Comparison of ENCODE assay signal across 14 cellular contexts in the genomic region with DNA sequence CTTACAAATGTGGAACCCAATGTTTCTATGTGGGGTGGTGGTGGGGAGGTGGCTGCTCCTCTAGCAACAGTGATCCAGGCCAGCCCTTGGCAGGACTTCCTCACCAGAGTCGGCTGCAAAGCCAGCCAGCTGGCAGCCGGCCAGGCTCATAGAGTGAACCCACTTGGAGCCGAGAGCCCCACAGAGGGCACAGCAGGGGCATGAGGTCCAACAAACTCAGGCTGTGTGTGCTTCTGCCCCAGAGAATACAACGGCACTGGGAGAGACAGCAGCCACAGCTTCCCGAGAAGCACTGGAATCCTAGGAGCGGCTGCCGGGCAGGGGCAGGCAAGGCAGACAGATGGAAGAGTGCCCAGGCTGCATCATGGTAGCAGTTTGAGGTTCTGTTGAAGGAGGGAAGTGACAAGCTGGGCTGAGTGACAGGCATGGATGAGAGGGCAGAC. TPM values are rescaled to one million over a fixed set of nuclear protein-coding genes. Genes with fewer than 3 reads are reported as not detected.
DNase-seq lines count a peak whose midpoint lies in the region; ATAC-seq and TF ChIP-seq lines count a peak whose summit lies in the region.
"Had no signal": no experiment of that assay in that cellular context is flagged by ENCODE, and none has a peak within 500 bp of the region (broad histone marks: within the 10 kb centered on the region; RNA-seq: fewer than 3 reads in every experiment).

No MANE protein-coding gene starts in this region.

- peak; percentile 50 to 56 for ATAC-seq in lower lobe of right lung
- no peak for ATAC-seq in HG02970 (IDR thresholded peaks at IDR 0.05; ENCODE audit: low FRiP score, unreplicated experiment)

- intact Hi-C loops in adrenal gland (cut with DNase I), result no loop called here
- intact Hi-C loops in lower lobe of right lung (cut with DNase I), result no loop called here

- no peak for TF ChIP-seq POLR2A in adrenal gland (IDR thresholded peaks at IDR 0.05)

- H3K9me3 ChIP-seq in BE2C (no peaks in the 10 kb centered on the region), adrenal gland (replicated peaks in 1 of 3) (no peaks in the 10 kb centered on the region), lower lobe of right lung (no peaks in the 10 kb centered on the region)
- H3K9me3 ChIP-seq: vagina had no signal

- H3K4me3 ChIP-seq in BE2C (ENCODE audit: low read depth, low read length) (no peak overlapping the region), adrenal gland (no peak overlapping the region), lower lobe of right lung (no peak overlapping the region)
- H3K4me3 ChIP-seq: vagina had no signal

- no peak overlapping the region for H3K27ac ChIP-seq in adrenal gland
- no peak overlapping the region for H3K27ac ChIP-seq in lower lobe of right lung
- H3K27ac ChIP-seq: epithelial cell of prostate, vagina had no signal

- WGBS in adrenal gland, 4 donors, result 17 to 75% (median 48%) methylated on average over 2 to 7 of the region's 7 CpGs; no CpG with 5 or more reads in 1 of the 4 donors

- TF ChIP-seq CTCF in BE2C (IDR thresholded peaks at IDR 0.05; ENCODE audit: low read depth, low read length), result no peak
- TF ChIP-seq CTCF in adrenal gland (IDR thresholded peaks at IDR 0.05), result no peak
- no peak for TF ChIP-seq CTCF in lower lobe of right lung (IDR thresholded peaks at IDR 0.05)

- H3K27me3 ChIP-seq in BE2C (no peaks in the 10 kb centered on the region), adrenal gland (no peaks in the 10 kb centered on the region), lower lobe of right lung (ENCODE audit: low read depth) (no peaks in the 10 kb centered on the region)
- H3K27me3 ChIP-seq: vagina had no signal

- H3K4me1 ChIP-seq in BE2C, result peaks cover 16% of the 10 kb centered on the region
- H3K4me1 ChIP-seq in adrenal gland (replicated peaks in 1 of 2), result no peaks in the 10 kb centered on the region
- H3K4me1 ChIP-seq in lower lobe of right lung, result no peaks in the 10 kb centered on the region
- H3K4me1 ChIP-seq: vagina had no signal

- DNase-seq in BE2C (peak; percentile 58), MV-4-11 (lab: John Stamatoyannopoulos, UW) (peak; percentile 41), adrenal gland (peak in 6 of 7 donors; percentile 20 to 57 (median 42)), lower lobe of right lung (peak; percentile 75), NCI-H187 (lab: John Stamatoyannopoulos, UW) (no peak), SW 1271 (lab: John Stamatoyannopoulos, UW) (no peak), kidney tubule cell (ENCODE audit: low spot score) (no peak)
- DNase-seq: activated naive CD4-positive, alpha-beta T cell treated with Interleukin-2 at 50 U/mL for 16 hours; CD4-positive, CD25-positive, alpha-beta regulatory T cell; HFFc6; mammary epithelial cell had no signal

- H3K36me3 ChIP-seq in BE2C, result no peaks in the 10 kb centered on the region
- no peaks in the 10 kb centered on the region for H3K36me3 ChIP-seq in adrenal gland (replicated peaks in 1 of 2)
- no peaks in the 10 kb centered on the region for H3K36me3 ChIP-seq in lower lobe of right lung
- H3K36me3 ChIP-seq: vagina had no signal

RNA-seq across cellular contexts. Expression of a gene that starts 23.5 kb away (rescaled TPM):
- polyA plus RNA-seq in BE2C (2012; ENCODE audit: insufficient read depth, insufficient read length, low read depth), result 0.28 TPM
- total RNA-seq in adrenal gland (1 to 10 TPM in 6 of 8 donors, under 1 TPM in 1, not detected in 1; 0.53 to 5.9 (median 1.5) TPM), lower lobe of right lung (9.6 TPM)
- polyA plus RNA-seq in adrenal gland, result 1 to 10 TPM in 1 of 3 donors, under 1 TPM in 2; 0.13 to 1.4 (median 0.47) TPM
- total RNA-seq: CD4-positive, CD25-positive, alpha-beta regulatory T cell; vagina had no signal

RNA-seq across cellular contexts. Expression of a gene that starts 42.0 kb away (rescaled TPM):
- 104 TPM for polyA plus RNA-seq in BE2C (2012; ENCODE audit: insufficient read depth, insufficient read length, low read depth)
- 100 to 1,000 TPM in 7 of 8 donors, 10 to 100 TPM in 1; 86.5 to 204 (median 128) TPM for total RNA-seq in adrenal gland
- 100 to 1,000 TPM in 1 of 3 donors, 10 to 100 TPM in 2; 42.4 to 332 (median 78.6) TPM for polyA plus RNA-seq in adrenal gland
- total RNA-seq in lower lobe of right lung, result 21.7 TPM

RNA-seq across cellular contexts. Expression of a gene that starts 56.5 kb away (rescaled TPM):
- polyA plus RNA-seq in BE2C (2012; ENCODE audit: insufficient read depth, insufficient read length, low read depth), result 1,336 TPM
- total RNA-seq in adrenal gland (1,000 to 10,000 TPM in 7 of 8 donors, 100 to 1,000 TPM in 1; 797 to 3,528 (median 1,809) TPM), lower lobe of right lung (1,325 TPM)
- 1,000 to 10,000 TPM; 2,112 to 4,409 (median 2,406) TPM for polyA plus RNA-seq in adrenal gland

Comparison
In these comparisons a context has a peak if more than half of its experiments do, and no peak if none do; other contexts are left out.
1. DNase-seq: peak in BE2C (single experiment), MV-4-11 (single experiment), adrenal gland (6 of 7) and lower lobe of right lung (single experiment); none in NCI-H187 (0 of 2), SW 1271 (0 of 2) and kidney tubule cell (single experiment).